ENCODE assay signal across 1 cellular context in the genomic region with DNA sequence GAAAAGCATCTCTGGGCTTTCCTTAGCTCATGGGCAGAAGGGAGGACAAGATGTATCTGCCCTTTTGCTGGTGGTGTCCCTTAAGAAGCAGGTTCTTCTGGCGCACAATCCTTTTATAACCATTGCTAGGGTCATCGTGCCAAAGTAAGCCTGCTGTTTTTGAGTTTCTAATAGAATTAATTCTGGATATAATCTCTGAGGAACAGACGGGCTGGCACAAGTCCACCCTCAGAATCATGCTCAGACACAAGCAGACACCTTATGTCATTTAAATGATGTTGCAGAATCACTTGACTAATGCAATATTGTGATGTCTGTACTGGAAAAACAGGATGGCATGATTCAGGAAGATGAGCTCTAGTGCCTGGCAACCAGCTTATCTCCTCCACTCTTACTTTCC.
TF ChIP-seq lines count a peak whose summit lies in the region.

No MANE protein-coding gene starts in this region.

TF ChIP-seq in SK-N-SH, 30 proteins besides CTCF, POLR2A, EP300 and RAD21 (continued from another document):
- TF ChIP-seq REST (IDR thresholded peaks at IDR 0.05; ENCODE audit: low read depth, low read length) (no peak), JUND (IDR thresholded peaks at IDR 0.05) (no peak), FOSL2 (IDR thresholded peaks at IDR 0.05; ENCODE audit: borderline replicate concordance, low read depth) (no peak), GATA2 (CRISPR knock-in tag; IDR thresholded peaks at IDR 0.05) (peak; percentile 83), RXRA (IDR thresholded peaks at IDR 0.05; ENCODE audit: borderline replicate concordance, low read depth) (no peak), RCOR1 (IDR thresholded peaks at IDR 0.05; ENCODE audit: low read length) (peak; percentile 95), MXI1 (IDR thresholded peaks at IDR 0.05; ENCODE audit: low read depth, low read length) (peak; percentile 52; the same call in 1 of the 2 replicates), SIN3A (IDR thresholded peaks at IDR 0.05; ENCODE audit: borderline replicate concordance, low read depth, low read length) (no peak), TCF12 (IDR thresholded peaks at IDR 0.05) (peak; percentile 22; the same call in 1 of the 2 replicates), TAF1 (IDR thresholded peaks at IDR 0.05; ENCODE audit: borderline replicate concordance, low read depth, low read length) (no peak), MEF2A (IDR thresholded peaks at IDR 0.05; ENCODE audit: borderline replicate concordance, low read depth) (no peak), ZBTB33 (IDR thresholded peaks at IDR 0.05; ENCODE audit: borderline replicate concordance, low read depth) (no peak), YY1 (IDR thresholded peaks at IDR 0.05; ENCODE audit: low read depth) (no peak), NFIC (IDR thresholded peaks at IDR 0.05; ENCODE audit: borderline replicate concordance) (no peak), POLR2AphosphoS5 (IDR thresholded peaks at IDR 0.05; ENCODE audit: low read depth, low read length) (no peak), FOXM1 (IDR thresholded peaks at IDR 0.05; ENCODE audit: low read depth) (no peak), SMC3 (IDR thresholded peaks at IDR 0.05; ENCODE audit: low read depth, low read length) (no peak), NRF1 (IDR thresholded peaks at IDR 0.05; ENCODE audit: low read depth, low read length) (no peak), FOXJ3 (CRISPR knock-in tag; IDR thresholded peaks at IDR 0.05) (peak; percentile 85; the same call in 1 of the 2 replicates), RFX5 (IDR thresholded peaks at IDR 0.05; ENCODE audit: low read length) (0 out of 2 replicates have a peak, but pooled peaks have one; percentile 25)
- TF ChIP-seq, protein P1, sequence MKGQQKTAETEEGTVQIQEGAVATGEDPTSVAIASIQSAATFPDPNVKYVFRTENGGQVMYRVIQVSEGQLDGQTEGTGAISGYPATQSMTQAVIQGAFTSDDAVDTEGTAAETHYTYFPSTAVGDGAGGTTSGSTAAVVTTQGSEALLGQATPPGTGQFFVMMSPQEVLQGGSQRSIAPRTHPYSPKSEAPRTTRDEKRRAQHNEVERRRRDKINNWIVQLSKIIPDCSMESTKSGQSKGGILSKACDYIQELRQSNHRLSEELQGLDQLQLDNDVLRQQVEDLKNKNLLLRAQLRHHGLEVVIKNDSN (IDR thresholded peaks at IDR 0.05; ENCODE audit: borderline replicate concordance, low read depth) = no peak
- TF ChIP-seq, protein P2, sequence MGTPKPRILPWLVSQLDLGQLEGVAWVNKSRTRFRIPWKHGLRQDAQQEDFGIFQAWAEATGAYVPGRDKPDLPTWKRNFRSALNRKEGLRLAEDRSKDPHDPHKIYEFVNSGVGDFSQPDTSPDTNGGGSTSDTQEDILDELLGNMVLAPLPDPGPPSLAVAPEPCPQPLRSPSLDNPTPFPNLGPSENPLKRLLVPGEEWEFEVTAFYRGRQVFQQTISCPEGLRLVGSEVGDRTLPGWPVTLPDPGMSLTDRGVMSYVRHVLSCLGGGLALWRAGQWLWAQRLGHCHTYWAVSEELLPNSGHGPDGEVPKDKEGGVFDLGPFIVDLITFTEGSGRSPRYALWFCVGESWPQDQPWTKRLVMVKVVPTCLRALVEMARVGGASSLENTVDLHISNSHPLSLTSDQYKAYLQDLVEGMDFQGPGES (IDR thresholded peaks at IDR 0.05; ENCODE audit: low read depth, low read length) = no peak
TF ChIP-seq in SK-N-SH: peak in this region for 7.
